Comparison of ENCODE assay signal across 29 cellular contexts in genomic region chr3:184911570-184911969, GRCh38.
A peak's percentile ranks its signal among the peaks of the same experiment; 100 is the strongest.
DNase-seq lines count a peak whose midpoint lies in the region; ATAC-seq, FAIRE-seq and TF ChIP-seq lines count a peak whose summit lies in the region.
"Had no signal": no experiment of that assay in that cellular context is flagged by ENCODE, and none has a peak within 500 bp of the region (broad histone marks: within the 10 kb centered on the region; RNA-seq: fewer than 3 reads in every experiment).

No MANE protein-coding gene starts in this region.

- no peak overlapping the region for H3K9ac ChIP-seq in HUES6 (ENCODE audit: low read length)
- H3K9ac ChIP-seq in iPS-18a (ENCODE audit: low read length), result peak overlapping the region; percentile 3
- H3K9ac ChIP-seq: BLaER1 treated with 17β-estradiol and CSF1 and Interleukin-3, amounts not matched to agents 10 nM and 100 nM had no signal

- no peaks in the 10 kb centered on the region; the same call in 1 of the 2 replicates for H3K36me3 ChIP-seq in HUES6 (ENCODE audit: control insufficient read depth, insufficient read depth, low read length)
- H3K36me3 ChIP-seq in iPS-18a (ENCODE audit: control insufficient read depth, low read depth, low read length), result no peaks in the 10 kb centered on the region
- H3K36me3 ChIP-seq in small intestine (ENCODE audit: control insufficient read depth in 2 of 2, insufficient read depth in 2 of 2, low read length in 2 of 2), result peaks cover 5 to 6% of the 10 kb centered on the region in 2 donors
- peaks cover 2 to 27% of the 10 kb centered on the region in 2 donors for H3K36me3 ChIP-seq in ascending aorta

- 10 to 58% (median 36%) methylated on average over 4 of the region's 4 CpGs for WGBS in small intestine, 3 donors

- TF ChIP-seq CTCF in WTC11 (IDR thresholded peaks at IDR 0.05) (no peak), ascending aorta (IDR thresholded peaks at IDR 0.05) (no peak)

- peak overlapping the region; percentile 69 for H3K27ac ChIP-seq in HUES6 (ENCODE audit: low read depth, low read length)
- peak overlapping the region; percentile 48 for H3K27ac ChIP-seq in iPS-18a (ENCODE audit: low read length)
- H3K27ac ChIP-seq in small intestine (ENCODE audit: low read depth in 1 of 2, low read length in 1 of 2), result peak overlapping the region; percentile 48 to 55
- H3K27ac ChIP-seq in ascending aorta, result no peak overlapping the region
- H3K27ac ChIP-seq: BLaER1 treated with 17β-estradiol and CSF1 and Interleukin-3, amounts not matched to agents 10 nM and 100 nM; SK-N-MC; suprapubic skin had no signal

- POLR2A ChIA-PET in WTC11 (lab: Charles Lee), result no interaction called here

- H3K9me3 Mint-ChIP-seq in WTC11, result no peaks in the 10 kb centered on the region
- H3K9me3 Mint-ChIP-seq: activated CD4-positive, alpha-beta T cell treated with anti-CD3 and anti-CD28 coated beads, Interleukin-2, amount 10 ng/mL, durations not matched to agents 7 days and 5 days; activated naive CD8-positive, alpha-beta T cell treated with anti-CD3 and anti-CD28 coated beads, Interleukin-2, amount 10 ng/mL, durations not matched to agents 7 days and 5 days; activated T-cell treated with anti-CD3 and anti-CD28 coated beads, Interleukin-2, amount 50 U/mL, for 24 hours; HFFc6 had no signal

- H3K27ac Mint-ChIP-seq in WTC11, result peak overlapping the region; percentile 90
- H3K27ac Mint-ChIP-seq: activated CD4-positive, alpha-beta T cell treated with anti-CD3 and anti-CD28 coated beads, Interleukin-2, amount 10 ng/mL, durations not matched to agents 7 days and 5 days; activated naive CD8-positive, alpha-beta T cell treated with anti-CD3 and anti-CD28 coated beads, Interleukin-2, amount 10 ng/mL, durations not matched to agents 7 days and 5 days; activated T-cell treated with anti-CD3 and anti-CD28 coated beads, Interleukin-2, amount 50 U/mL, for 24 hours; HFFc6; progenitor cell of endocrine pancreas had no signal

- no peaks in the 10 kb centered on the region for H3K27me3 Mint-ChIP-seq in WTC11 (ENCODE audit: low read depth)
- H3K27me3 Mint-ChIP-seq: activated CD4-positive, alpha-beta T cell treated with anti-CD3 and anti-CD28 coated beads, Interleukin-2, amount 10 ng/mL, durations not matched to agents 7 days and 5 days; activated naive CD8-positive, alpha-beta T cell treated with anti-CD3 and anti-CD28 coated beads, Interleukin-2, amount 10 ng/mL, durations not matched to agents 7 days and 5 days; activated T-cell treated with anti-CD3 and anti-CD28 coated beads, Interleukin-2, amount 50 U/mL, for 24 hours; progenitor cell of endocrine pancreas had no signal

- peak overlapping the region; percentile 55 for H3K4me3 Mint-ChIP-seq in WTC11
- H3K4me3 Mint-ChIP-seq: activated CD4-positive, alpha-beta T cell treated with anti-CD3 and anti-CD28 coated beads, Interleukin-2, amount 10 ng/mL, durations not matched to agents 7 days and 5 days; activated naive CD8-positive, alpha-beta T cell treated with anti-CD3 and anti-CD28 coated beads, Interleukin-2, amount 10 ng/mL, durations not matched to agents 7 days and 5 days; activated T-cell treated with anti-CD3 and anti-CD28 coated beads, Interleukin-2, amount 50 U/mL, for 24 hours; HFFc6 had no signal

- no peaks in the 10 kb centered on the region for H3K9me3 ChIP-seq in HUES6 (ENCODE audit: control insufficient read depth, insufficient read depth, low read depth, low read length)
- H3K9me3 ChIP-seq in iPS-18a (ENCODE audit: control insufficient read depth, low read depth, low read length), result no peaks in the 10 kb centered on the region
- no peaks in the 10 kb centered on the region for H3K9me3 ChIP-seq in small intestine (ENCODE audit: control insufficient read depth, low read depth)
- no peaks in the 10 kb centered on the region for H3K9me3 ChIP-seq in ascending aorta
- H3K9me3 ChIP-seq: BLaER1 treated with 17β-estradiol and CSF1 and Interleukin-3, amounts not matched to agents 10 nM and 100 nM; suprapubic skin had no signal

- intact Hi-C loops in ascending aorta (cut with DNase I), result no loop called here

- no peak for FAIRE-seq in small intestine (lab: Jason Lieb, UNC)
- FAIRE-seq: astrocyte, endothelial cell of umbilical vein, GM18507 had no signal

- peaks cover 11% of the 10 kb centered on the region for H3K36me3 Mint-ChIP-seq in WTC11

- no peak overlapping the region; the same call in 1 of the 2 replicates for H3K4me3 ChIP-seq in HUES6 (ENCODE audit: low read depth, low read length)
- H3K4me3 ChIP-seq in iPS-18a (ENCODE audit: low read length), result peak overlapping the region; percentile 40
- no peak overlapping the region for H3K4me3 ChIP-seq in small intestine (ENCODE audit: low read depth in 1 of 2, low read length in 2 of 2)
- H3K4me3 ChIP-seq in ascending aorta, result no peak overlapping the region
- H3K4me3 ChIP-seq: BLaER1 treated with 17β-estradiol and CSF1 and Interleukin-3, amounts not matched to agents 10 nM and 100 nM; SK-N-MC; suprapubic skin had no signal

- peak; percentile 37 for ATAC-seq in WTC11
- ATAC-seq in HG03097 (IDR thresholded peaks at IDR 0.05; ENCODE audit: low FRiP score, unreplicated experiment), result no peak
- ATAC-seq in SK-N-SH treated with all-trans-retinoic acid at 6 μM for 48 hours, result no peak
- ATAC-seq: sciatic nerve had no signal

- CTCF ChIA-PET in WTC11 (lab: Charles Lee), result interaction anchor here (1.0 to 1.8 kb wide), 3 partner anchors 12 to 350 kb away, joined by 3 to 5 read pairs (median 3); partner anchors contain the start of gene EPHB3

- DNase-seq in WTC11 (ENCODE audit: low spot score), result peak; percentile 19
- peak; percentile 29 for DNase-seq in small intestine
- DNase-seq in ascending aorta (ENCODE audit: low spot score in 2 of 2), result no peak
- no peak for DNase-seq in central memory CD4-positive, alpha-beta T cell
- DNase-seq: activated CD4-positive, alpha-beta T cell treated with anti-CD3 and anti-CD28 coated beads, Interleukin-2, amount 10 ng/mL, durations not matched to agents 7 days and 5 days; activated gamma-delta T cell; activated naive CD8-positive, alpha-beta T cell treated with anti-CD3 and anti-CD28 coated beads, Interleukin-2, amount 10 ng/mL, durations not matched to agents 7 days and 5 days; activated T-cell treated with anti-CD3 and anti-CD28 coated beads, Interleukin-2, amount 50 U/mL, for 24 hours; caudate nucleus; COR-L47; dermis blood vessel endothelial cell; HFFc6; IMR-90; NCI-H1092 treated with DMSO at 0.1 percent for 48 hours; NCI-H187 treated with DMSO at 0.1 percent for 48 hours; stimulated activated naive CD4-positive, alpha-beta T cell; T-helper 2 cell had no signal

- peaks cover 66% of the 10 kb centered on the region for H3K4me1 ChIP-seq in HUES6 (ENCODE audit: control insufficient read depth, insufficient read depth, low read length)
- H3K4me1 ChIP-seq in iPS-18a (ENCODE audit: control insufficient read depth, low read depth, low read length), result peaks cover 65% of the 10 kb centered on the region
- peaks cover 3 to 6% of the 10 kb centered on the region in 2 donors for H3K4me1 ChIP-seq in small intestine (ENCODE audit: control insufficient read depth in 2 of 2, insufficient read depth in 1 of 2, low read depth in 1 of 2, low read length in 1 of 2)
- H3K4me1 ChIP-seq in ascending aorta, result peaks cover 0 to 4% of the 10 kb centered on the region in 2 donors
- H3K4me1 ChIP-seq: BLaER1 treated with 17β-estradiol and CSF1 and Interleukin-3, amounts not matched to agents 10 nM and 100 nM; suprapubic skin had no signal

- peaks cover 92% of the 10 kb centered on the region for H3K4me1 Mint-ChIP-seq in WTC11
- H3K4me1 Mint-ChIP-seq: activated CD4-positive, alpha-beta T cell treated with anti-CD3 and anti-CD28 coated beads, Interleukin-2, amount 10 ng/mL, durations not matched to agents 7 days and 5 days; activated naive CD8-positive, alpha-beta T cell treated with anti-CD3 and anti-CD28 coated beads, Interleukin-2, amount 10 ng/mL, durations not matched to agents 7 days and 5 days had no signal

- H3K27me3 ChIP-seq in HUES6 (ENCODE audit: control insufficient read depth, insufficient read depth, low read length) (no peaks in the 10 kb centered on the region), iPS-18a (ENCODE audit: control insufficient read depth, insufficient read depth, low read length) (no peaks in the 10 kb centered on the region), small intestine (ENCODE audit: control insufficient read depth in 2 of 2, insufficient read depth in 2 of 2, low read length in 2 of 2) (no peaks in the 10 kb centered on the region), ascending aorta (no peaks in the 10 kb centered on the region)
- H3K27me3 ChIP-seq: BLaER1 treated with 17β-estradiol and CSF1 and Interleukin-3, amounts not matched to agents 10 nM and 100 nM; suprapubic skin had no signal

TF ChIP-seq in WTC11, 78 proteins besides CTCF, POLR2A, EP300 and RAD21 (continues in another document):
- TF ChIP-seq TEAD1 (CRISPR knock-in tag; IDR thresholded peaks at IDR 0.05) (no peak), ZNF232 (CRISPR knock-in tag; IDR thresholded peaks at IDR 0.05) (0 out of 2 replicates have a peak, but pooled peaks have one; percentile 38), FOXK1 (CRISPR knock-in tag; IDR thresholded peaks at IDR 0.05) (peak; percentile 73; the same call in 1 of the 2 replicates), CDX4 (CRISPR knock-in tag; IDR thresholded peaks at IDR 0.05; ENCODE audit: borderline replicate concordance) (no peak), FOXJ3 (CRISPR knock-in tag; IDR thresholded peaks at IDR 0.05; ENCODE audit: borderline replicate concordance) (no peak)

TF ChIP-seq in SK-N-SH treated with all-trans-retinoic acid at 6 μM for 48 hours, 23 proteins besides CTCF, POLR2A, EP300 and RAD21 (continues in another document):
- TF ChIP-seq TCF4 (CRISPR knock-in tag; IDR thresholded peaks at IDR 0.05; ENCODE audit: borderline replicate concordance) (no peak), RARB (CRISPR knock-in tag; IDR thresholded peaks at IDR 0.05) (no peak), GLIS3 (CRISPR knock-in tag; IDR thresholded peaks at IDR 0.05) (no peak), ZNF8 (CRISPR knock-in tag; IDR thresholded peaks at IDR 0.05) (no peak), TOX (CRISPR knock-in tag; IDR thresholded peaks at IDR 0.05; ENCODE audit: borderline replicate concordance) (no peak), ZFP30 (CRISPR knock-in tag; IDR thresholded peaks at IDR 0.05) (no peak)

Comparison
In these comparisons a context has a peak if more than half of its experiments do, and no peak if none do; other contexts are left out.
1. H3K27ac ChIP-seq: peak in HUES6 (single experiment), iPS-18a (single experiment) and small intestine (2 of 2); none in ascending aorta (0 of 2).
2. DNase-seq: peak in WTC11 (single experiment) and small intestine (single experiment); none in ascending aorta (0 of 2) and central memory CD4-positive, alpha-beta T cell (single experiment).